Comparison of ENCODE assay signal across 1 cellular context in genomic region chr10:92573798-92574544, GRCh38.
TF ChIP-seq lines count a peak whose summit lies in the region.

IDE (minus strand) TSS chr10:92574093; CDS start chr10:92574019, 74 bp downstream.

TF ChIP-seq in HepG2, 621 proteins besides CTCF, POLR2A, EP300 and RAD21 (continued from another document and continues in another):
- TF ChIP-seq ZSCAN21 (CRISPR knock-in tag; IDR thresholded peaks at IDR 0.05; ENCODE audit: borderline replicate concordance) (peak; percentile 41; the same call in 1 of the 2 replicates), GPN1 (CRISPR knock-in tag; IDR thresholded peaks at IDR 0.05; ENCODE audit: borderline replicate concordance) (peak; percentile 35; the same call in 1 of the 2 replicates), ZNF275 (CRISPR knock-in tag; IDR thresholded peaks at IDR 0.05; ENCODE audit: borderline replicate concordance) (peak; percentile 25; the same call in 1 of the 2 replicates), EZH2 (conservative IDR thresholded peaks at IDR 0.05; ENCODE audit: low read depth, low read length) (no peak), SNAI1 (CRISPR knock-in tag; IDR thresholded peaks at IDR 0.05; ENCODE audit: borderline replicate concordance) (no peak; the same call in 1 of the 2 replicates), ZNF33B (CRISPR knock-in tag; IDR thresholded peaks at IDR 0.05) (peak; percentile 58; the same call in 1 of the 2 replicates), WIZ (CRISPR knock-in tag; IDR thresholded peaks at IDR 0.05) (peak; percentile 47; the same call in 1 of the 2 replicates), ZNF713 (CRISPR knock-in tag; IDR thresholded peaks at IDR 0.05) (no peak), MLXIP (CRISPR knock-in tag; IDR thresholded peaks at IDR 0.05; ENCODE audit: borderline replicate concordance) (no peak), ATF7 (IDR thresholded peaks at IDR 0.05) (no peak), ATF7 (CRISPR knock-in tag; IDR thresholded peaks at IDR 0.05) (peak; percentile 50; the same call in 1 of the 2 replicates), ATF7-NPFF (CRISPR knock-in tag; IDR thresholded peaks at IDR 0.05; ENCODE audit: low read depth) (peak; percentile 76), GTF3A (CRISPR knock-in tag; conservative IDR thresholded peaks at IDR 0.05) (0 out of 2 replicates have a peak, but pooled peaks have one; percentile 93), AGO1 (IDR thresholded peaks at IDR 0.05; ENCODE audit: low read depth, low read length, poor library complexity, severe bottlenecking) (peak; percentile 49), ZNF724P (CRISPR knock-in tag; IDR thresholded peaks at IDR 0.05; ENCODE audit: borderline replicate concordance) (no peak), U2AF1 (optimal IDR thresholded peaks at IDR 0.05; ENCODE audit: low read depth, low read length) (no peak), ZNF761 (CRISPR knock-in tag; conservative IDR thresholded peaks at IDR 0.05) (peak; percentile 96), BHLHE40 (IDR thresholded peaks at IDR 0.05; ENCODE audit: low read length) (peak; percentile 33; the same call in 1 of the 2 replicates), ZHX1 (CRISPR knock-in tag; IDR thresholded peaks at IDR 0.05; ENCODE audit: low read depth) (no peak), TBX2 (CRISPR knock-in tag; IDR thresholded peaks at IDR 0.05; ENCODE audit: borderline replicate concordance) (peak; percentile 86), ZNF7 (CRISPR knock-in tag; IDR thresholded peaks at IDR 0.05) (no peak), SALL2 (CRISPR knock-in tag; IDR thresholded peaks at IDR 0.05) (peak; percentile 80), MYNN (CRISPR knock-in tag; IDR thresholded peaks at IDR 0.05; ENCODE audit: low read depth) (no peak; the same call in 1 of the 2 replicates), NFATC3 (CRISPR knock-in tag; IDR thresholded peaks at IDR 0.05) (peak; percentile 65), FOSL1 (CRISPR knock-in tag; IDR thresholded peaks at IDR 0.05; ENCODE audit: borderline replicate concordance) (no peak; the same call in 1 of the 2 replicates), RXRB (CRISPR knock-in tag; IDR thresholded peaks at IDR 0.05; ENCODE audit: borderline replicate concordance) (no peak; the same call in none of the 2 replicates), THYN1 (CRISPR knock-in tag; IDR thresholded peaks at IDR 0.05; ENCODE audit: borderline replicate concordance, low read depth) (0 out of 2 replicates have a peak, but pooled peaks have one; percentile 4), GABPB1 (CRISPR knock-in tag; IDR thresholded peaks at IDR 0.05) (peak; percentile 82), ZNF556 (CRISPR knock-in tag; IDR thresholded peaks at IDR 0.05; ENCODE audit: borderline replicate concordance) (peak; percentile 77; the same call in 1 of the 2 replicates), ZNF772 (CRISPR knock-in tag; IDR thresholded peaks at IDR 0.05) (peak; percentile 88), TBP (CRISPR knock-in tag; IDR thresholded peaks at IDR 0.05) (no peak), ZBTB42 (CRISPR knock-in tag; IDR thresholded peaks at IDR 0.05) (no peak), AFF4 (CRISPR knock-in tag; IDR thresholded peaks at IDR 0.05) (no peak), POLR2AphosphoS2 (IDR thresholded peaks at IDR 0.05; ENCODE audit: low read depth, low read length) (no peak), STAT5B (CRISPR knock-in tag; IDR thresholded peaks at IDR 0.05) (no peak; the same call in 1 of the 2 replicates)
- TF ChIP-seq, protein P1, sequence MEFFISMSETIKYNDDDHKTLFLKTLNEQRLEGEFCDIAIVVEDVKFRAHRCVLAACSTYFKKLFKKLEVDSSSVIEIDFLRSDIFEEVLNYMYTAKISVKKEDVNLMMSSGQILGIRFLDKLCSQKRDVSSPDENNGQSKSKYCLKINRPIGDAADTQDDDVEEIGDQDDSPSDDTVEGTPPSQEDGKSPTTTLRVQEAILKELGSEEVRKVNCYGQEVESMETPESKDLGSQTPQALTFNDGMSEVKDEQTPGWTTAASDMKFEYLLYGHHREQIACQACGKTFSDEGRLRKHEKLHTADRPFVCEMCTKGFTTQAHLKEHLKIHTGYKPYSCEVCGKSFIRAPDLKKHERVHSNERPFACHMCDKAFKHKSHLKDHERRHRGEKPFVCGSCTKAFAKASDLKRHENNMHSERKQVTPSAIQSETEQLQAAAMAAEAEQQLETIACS (CRISPR knock-in tag; IDR thresholded peaks at IDR 0.05): peak; percentile 57; the same call in 1 of the 2 replicates
- TF ChIP-seq, protein P2, sequence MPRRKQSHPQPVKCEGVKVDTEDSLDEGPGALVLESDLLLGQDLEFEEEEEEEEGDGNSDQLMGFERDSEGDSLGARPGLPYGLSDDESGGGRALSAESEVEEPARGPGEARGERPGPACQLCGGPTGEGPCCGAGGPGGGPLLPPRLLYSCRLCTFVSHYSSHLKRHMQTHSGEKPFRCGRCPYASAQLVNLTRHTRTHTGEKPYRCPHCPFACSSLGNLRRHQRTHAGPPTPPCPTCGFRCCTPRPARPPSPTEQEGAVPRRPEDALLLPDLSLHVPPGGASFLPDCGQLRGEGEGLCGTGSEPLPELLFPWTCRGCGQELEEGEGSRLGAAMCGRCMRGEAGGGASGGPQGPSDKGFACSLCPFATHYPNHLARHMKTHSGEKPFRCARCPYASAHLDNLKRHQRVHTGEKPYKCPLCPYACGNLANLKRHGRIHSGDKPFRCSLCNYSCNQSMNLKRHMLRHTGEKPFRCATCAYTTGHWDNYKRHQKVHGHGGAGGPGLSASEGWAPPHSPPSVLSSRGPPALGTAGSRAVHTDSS (CRISPR knock-in tag; conservative IDR thresholded peaks at IDR 0.05): no peak
- TF ChIP-seq, protein P3, sequence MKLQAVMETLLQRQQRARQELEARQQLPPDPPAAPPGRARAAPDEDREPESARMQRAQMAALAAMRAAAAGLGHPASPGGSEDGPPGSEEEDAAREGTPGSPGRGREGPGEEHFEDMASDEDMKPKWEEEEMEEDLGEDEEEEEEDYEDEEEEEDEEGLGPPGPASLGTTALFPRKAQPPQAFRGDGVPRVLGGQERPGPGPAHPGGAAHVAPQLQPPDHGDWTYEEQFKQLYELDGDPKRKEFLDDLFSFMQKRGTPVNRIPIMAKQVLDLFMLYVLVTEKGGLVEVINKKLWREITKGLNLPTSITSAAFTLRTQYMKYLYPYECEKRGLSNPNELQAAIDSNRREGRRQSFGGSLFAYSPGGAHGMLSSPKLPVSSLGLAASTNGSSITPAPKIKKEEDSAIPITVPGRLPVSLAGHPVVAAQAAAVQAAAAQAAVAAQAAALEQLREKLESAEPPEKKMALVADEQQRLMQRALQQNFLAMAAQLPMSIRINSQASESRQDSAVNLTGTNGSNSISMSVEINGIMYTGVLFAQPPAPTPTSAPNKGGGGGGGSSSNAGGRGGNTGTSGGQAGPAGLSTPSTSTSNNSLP (IDR thresholded peaks at IDR 0.05; ENCODE audit: low read depth, low read length): 0 out of 2 replicates have a peak, but pooled peaks have one; percentile 11
- TF ChIP-seq, protein P4, sequence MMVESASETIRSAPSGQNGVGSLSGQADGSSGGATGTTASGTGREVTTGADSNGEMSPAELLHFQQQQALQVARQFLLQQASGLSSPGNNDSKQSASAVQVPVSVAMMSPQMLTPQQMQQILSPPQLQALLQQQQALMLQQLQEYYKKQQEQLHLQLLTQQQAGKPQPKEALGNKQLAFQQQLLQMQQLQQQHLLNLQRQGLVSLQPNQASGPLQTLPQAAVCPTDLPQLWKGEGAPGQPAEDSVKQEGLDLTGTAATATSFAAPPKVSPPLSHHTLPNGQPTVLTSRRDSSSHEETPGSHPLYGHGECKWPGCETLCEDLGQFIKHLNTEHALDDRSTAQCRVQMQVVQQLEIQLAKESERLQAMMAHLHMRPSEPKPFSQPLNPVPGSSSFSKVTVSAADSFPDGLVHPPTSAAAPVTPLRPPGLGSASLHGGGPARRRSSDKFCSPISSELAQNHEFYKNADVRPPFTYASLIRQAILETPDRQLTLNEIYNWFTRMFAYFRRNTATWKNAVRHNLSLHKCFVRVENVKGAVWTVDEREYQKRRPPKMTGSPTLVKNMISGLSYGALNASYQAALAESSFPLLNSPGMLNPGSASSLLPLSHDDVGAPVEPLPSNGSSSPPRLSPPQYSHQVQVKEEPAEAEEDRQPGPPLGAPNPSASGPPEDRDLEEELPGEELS (CRISPR knock-in tag; IDR thresholded peaks at IDR 0.05): peak; percentile 64
- TF ChIP-seq, protein P5, sequence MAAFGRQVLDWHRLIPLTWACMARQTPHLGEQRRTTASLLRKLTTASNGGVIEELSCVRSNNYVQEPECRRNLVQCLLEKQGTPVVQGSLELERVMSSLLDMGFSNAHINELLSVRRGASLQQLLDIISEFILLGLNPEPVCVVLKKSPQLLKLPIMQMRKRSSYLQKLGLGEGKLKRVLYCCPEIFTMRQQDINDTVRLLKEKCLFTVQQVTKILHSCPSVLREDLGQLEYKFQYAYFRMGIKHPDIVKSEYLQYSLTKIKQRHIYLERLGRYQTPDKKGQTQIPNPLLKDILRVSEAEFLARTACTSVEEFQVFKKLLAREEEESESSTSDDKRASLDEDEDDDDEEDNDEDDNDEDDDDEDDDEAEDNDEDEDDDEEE (CRISPR knock-in tag; IDR thresholded peaks at IDR 0.05): no peak
